ENCODE assay signal across 8 cellular contexts in genomic region chr16:88453217-88453531, GRCh38. TPM values are rescaled to one million over a fixed set of nuclear protein-coding genes. Genes with fewer than 3 reads are reported as not detected.
DNase-seq lines count a peak whose midpoint lies in the region; ATAC-seq, FAIRE-seq and TF ChIP-seq lines count a peak whose summit lies in the region.

Gene ZFPM1 (plus strand): TSS chr16:88453280. CDS start chr16:88453639, 359 bp downstream.

- H3K9me3 ChIP-seq in A673 (ENCODE audit: low read depth, low read length, poor library complexity, severe bottlenecking) (no peaks in the 10 kb centered on the region), HCT116 (ENCODE audit: control insufficient read depth in 1 of 2, insufficient read depth in 1 of 2, low read depth in 1 of 2, low read length in 2 of 2) (no peaks in the 10 kb centered on the region), K562 (replicated peaks; ENCODE audit: control insufficient read depth, insufficient read depth, low read depth, low read length) (no peaks in the 10 kb centered on the region)

- BruUV-seq in A673 (replicated peaks; lab: Mats Ljungman, UMichigan) = no TSS peak
- no TSS peak for BruUV-seq in HCT116 (replicated peaks; lab: Mats Ljungman, UMichigan)
- no TSS peak for BruUV-seq in K562 (replicated peaks; lab: Mats Ljungman, UMichigan)

- no peaks in the 10 kb centered on the region for H3K9me1 ChIP-seq in K562 (ENCODE audit: control insufficient read depth, insufficient read depth, low read length)

- H3K27ac ChIP-seq in A673 (ENCODE audit: low read depth, low read length, poor library complexity, severe bottlenecking) (peak within 1 kb of the TSS; percentile 87), HCT116 (ENCODE audit: low read depth, low read length) (peak within 1 kb of the TSS; percentile 91), K562 (ENCODE audit: extremely low read depth, low read depth, low read length) (peak within 1 kb of the TSS; percentile 90)

- H3K27me3 ChIP-seq in A673 (replicated peaks; ENCODE audit: insufficient read depth, low read depth, low read length, poor library complexity) = peaks cover 15% of the 10 kb centered on the region
- H3K27me3 ChIP-seq in HCT116 (ENCODE audit: insufficient read depth, low read length) = no peaks in the 10 kb centered on the region
- H3K27me3 ChIP-seq in K562 (ENCODE audit: control insufficient read depth in 2 of 2, insufficient read depth in 2 of 2, low read length in 2 of 2) = no peaks in the 10 kb centered on the region

- no peak for DNase-seq in A673 (ENCODE audit: low spot score)
- no peak for DNase-seq in HCT116 (ENCODE audit: low read depth, low spot score)
- no peak for DNase-seq in K562 (ENCODE audit: extremely low read depth in 1 of 4, low spot score in 3 of 4)
- no peak for DNase-seq in mucosa of gallbladder (ENCODE audit: low spot score)
- no peak for DNase-seq in activated CD4-positive, CD25-positive, alpha-beta regulatory T cell treated with anti-CD3 and anti-CD28 coated beads, Interleukin-2, amount 50 U/mL, for 72 hours

- peaks cover 42% of the 10 kb centered on the region for H3K4me1 ChIP-seq in A673 (ENCODE audit: insufficient read depth, low read length, poor library complexity, severe bottlenecking)
- peaks cover 36 to 58% of the 10 kb centered on the region in 2 experiments for H3K4me1 ChIP-seq in HCT116 (ENCODE audit: control insufficient read depth in 1 of 2, insufficient read depth in 2 of 2, low read length in 2 of 2)
- H3K4me1 ChIP-seq in K562 (replicated peaks in 1 of 2; ENCODE audit: control insufficient read depth in 2 of 2, insufficient read depth in 2 of 2, low read length in 2 of 2) = peaks cover 47 to 86% of the 10 kb centered on the region in 2 experiments

- TF ChIP-seq EP300 in K562 (IDR thresholded peaks at IDR 0.05; ENCODE audit: low read length) = no peak

- RAD21 ChIA-PET in HCT116 (lab: Charles Lee; ENCODE audit: low non-redundant PET in 1 of 2, low total read pairs in 2 of 2, uncharacterized antibody in 2 of 2, unreplicated experiment in 2 of 2) = no interaction called here

- H3K79me2 ChIP-seq in HCT116 (ENCODE audit: insufficient read depth, low read length) (peaks cover 43% of the 10 kb centered on the region), K562 (ENCODE audit: control insufficient read depth, insufficient read depth, low read length) (peaks cover 53% of the 10 kb centered on the region)

- WGBS in K562 (ENCODE audit: insufficient coverage, low coverage, missing lambda C conversion rate) = no CpG with 5 or more reads among the region's 57 CpGs

- H3K9ac ChIP-seq in HCT116 (ENCODE audit: low read length) (peak within 1 kb of the TSS; percentile 89), K562 (ENCODE audit: insufficient read depth in 1 of 2, low read depth in 2 of 2, low read length in 2 of 2) (peak within 1 kb of the TSS; percentile 84 to 94)

- ATAC-seq in HCT116 = peak; percentile 67; the same call in 1 of the 2 replicates
- no peak for ATAC-seq in K562
- no peak for ATAC-seq in HG03520 (IDR thresholded peaks at IDR 0.05; ENCODE audit: unreplicated experiment)
- no peak for ATAC-seq in HG03342 (IDR thresholded peaks at IDR 0.05; ENCODE audit: unreplicated experiment)
- no peak for ATAC-seq in HG03469 (IDR thresholded peaks at IDR 0.05; ENCODE audit: unreplicated experiment)

- H2AFZ ChIP-seq in HCT116 (ENCODE audit: low read depth, low read length, poor library complexity, severe bottlenecking) = peak within 1 kb of the TSS; percentile 67
- peak within 1 kb of the TSS; percentile 89 for H2AFZ ChIP-seq in K562 (ENCODE audit: low read depth, low read length)

- in situ Hi-C loops in K562 (cut with MboI) = no loop called here

- POLR2A ChIA-PET in A673 (lab: Charles Lee; ENCODE audit: low non-redundant PET) (no interaction called here), HCT116 (lab: Charles Lee) (no interaction called here), K562 (lab: Yijun Ruan, JAX) (interaction anchor here (0.6 kb wide), 2 partner anchors 9 to 904 kb away, joined by 3 read pairs; no protein-coding TSS in a partner anchor)

- peak within 1 kb of the TSS; percentile 72 for H3K4me3 ChIP-seq in A673 (ENCODE audit: low read depth, low read length, poor library complexity, severe bottlenecking)
- peak within 1 kb of the TSS; percentile 58 to 94 for H3K4me3 ChIP-seq in HCT116 (replicated peaks in 1 of 2; ENCODE audit: low read depth in 1 of 2, low read length in 2 of 2)
- peak within 1 kb of the TSS; percentile 65 for H3K4me3 ChIP-seq in K562

- H3K36me3 ChIP-seq in A673 (ENCODE audit: insufficient read depth, low read length, poor library complexity, severe bottlenecking) (no peaks in the 10 kb centered on the region), HCT116 (ENCODE audit: control insufficient read depth in 1 of 2, insufficient read depth in 2 of 2, low read length in 2 of 2) (no peaks in the 10 kb centered on the region), K562 (ENCODE audit: control insufficient read depth, insufficient read depth, low read length) (peaks cover 13% of the 10 kb centered on the region; the same call in 2 of the 3 replicates)

- TF ChIP-seq RAD21 in HCT116 (IDR thresholded peaks at IDR 0.05; ENCODE audit: low read depth) (no peak), K562 (CRISPR knock-in tag; conservative IDR thresholded peaks at IDR 0.05 in 1 of 2, IDR thresholded peaks at IDR 0.05 in 1 of 2) (no peak)

- H4K20me1 ChIP-seq in HCT116 (ENCODE audit: insufficient read depth) = peaks cover 3% of the 10 kb centered on the region; the same call in 1 of the 2 replicates
- peaks cover 20% of the 10 kb centered on the region for H4K20me1 ChIP-seq in K562 (replicated peaks; ENCODE audit: control insufficient read depth, insufficient read depth, low read length)

- TF ChIP-seq POLR2A in HCT116 (IDR thresholded peaks at IDR 0.05; ENCODE audit: borderline replicate concordance, extremely low read depth, insufficient read depth, insufficient read length) (no peak), K562 (conservative IDR thresholded peaks at IDR 0.05) (no peak)

- H3K9me2 ChIP-seq in HCT116 (ENCODE audit: insufficient read depth) = no peaks in the 10 kb centered on the region

- TF ChIP-seq CTCF in A673 (conservative IDR thresholded peaks at IDR 0.05; ENCODE audit: low read depth, low read length) (no peak), HCT116 (IDR thresholded peaks at IDR 0.05 in 2 of 3, conservative IDR thresholded peaks at IDR 0.05 in 1 of 3; ENCODE audit: borderline replicate concordance in 1 of 3, insufficient read depth in 1 of 3, low read depth in 2 of 3, low read length in 2 of 3) (no peak), K562 (IDR thresholded peaks at IDR 0.05 in 2 of 3, conservative IDR thresholded peaks at IDR 0.05 in 1 of 3; ENCODE audit: insufficient read depth in 2 of 3, low read depth in 1 of 3, low read length in 3 of 3) (peak in 1 of 3 experiments; percentile 23; a peak in 1 of 6 replicates)

- H3K4me2 ChIP-seq in HCT116 (ENCODE audit: low read length) (peak within 1 kb of the TSS; percentile 100), K562 (ENCODE audit: insufficient read depth, low read length) (peak within 1 kb of the TSS; percentile 75)

- CTCF ChIA-PET in A673 (lab: Charles Lee) = interaction anchor here (1.0 kb wide), 1 partner anchor 73 kb away, joined by 5 read pairs; no protein-coding TSS in a partner anchor
- CTCF ChIA-PET in HCT116 (lab: Charles Lee) = interaction anchor here (1.0 to 1.5 kb wide), 4 partner anchors 10 to 109 kb away, joined by 3 to 10 read pairs (median 5); no protein-coding TSS in a partner anchor
- CTCF ChIA-PET in K562 (lab: Yijun Ruan, JAX; ENCODE audit: low intra/inter-chr PET ratio) = no interaction called here

- intact Hi-C loops in A673 (cut with micrococcal nuclease; ENCODE audit: unreplicated experiment) (no loop called here), HCT116 (cut with micrococcal nuclease) (loop anchor here (2.0 to 10.0 kb wide), 4 partner anchors 52 to 678 kb away; partner anchors contain the start of genes CYBA and ZC3H18), K562 (cut with micrococcal nuclease) (loop anchor here (2.0 kb wide), 1 partner anchor 38 kb away; no protein-coding TSS in a partner anchor)

- FAIRE-seq in K562 (lab: Jason Lieb, UNC) = no peak

TF ChIP-seq in HCT116, 20 proteins besides CTCF, POLR2A, EP300 and RAD21 (continues in another document):
- TF ChIP-seq ELF1 (IDR thresholded peaks at IDR 0.05; ENCODE audit: borderline replicate concordance, low read depth) (no peak), SIN3A (IDR thresholded peaks at IDR 0.05; ENCODE audit: low read depth) (no peak), TCF7L2 (IDR thresholded peaks at IDR 0.05; ENCODE audit: borderline replicate concordance, extremely low read depth, insufficient read depth, insufficient read length) (no peak), EZH2phosphoT487 (IDR thresholded peaks at IDR 0.05; ENCODE audit: borderline replicate concordance) (no peak)

TF ChIP-seq in K562, 482 proteins besides CTCF, POLR2A, EP300 and RAD21 (continues in another document):
- no peak for TF ChIP-seq ESRRA (IDR thresholded peaks at IDR 0.05; ENCODE audit: borderline replicate concordance, low read depth)
- TF ChIP-seq SP1 (CRISPR knock-in tag; IDR thresholded peaks at IDR 0.05) = no peak
- peak; percentile 44; the same call in 1 of the 2 replicates for TF ChIP-seq GATAD2B (IDR thresholded peaks at IDR 0.05; ENCODE audit: borderline replicate concordance)
- TF ChIP-seq RB1 (IDR thresholded peaks at IDR 0.05; ENCODE audit: low read depth) = peak; percentile 77
- TF ChIP-seq HMG20B (CRISPR knock-in tag; IDR thresholded peaks at IDR 0.05) = no peak

RNA-seq across cellular contexts. Expression of gene ZFPM1, which starts in this region (rescaled TPM):
- total RNA-seq in A673 (2021) (5.6 and 6.7 TPM in 2 replicates), HCT116 (2021; ENCODE audit: unreplicated experiment) (14.6 TPM), K562 (2014; rRNA removed) (4.5 and 8.7 TPM in 2 replicates), K562 (2014; rRNA removed; fragmentation: Illumina TruSeq; extraction: Trizol) (0.26 and 0.47 TPM in 2 replicates), K562 (2015; rRNA removed; fragmentation: Illumina TruSeq; extraction: Trizol) (3.2 and 4.5 TPM in 2 replicates), K562 (2021) (32.7 and 35.9 TPM in 2 replicates), mucosa of gallbladder (72.0 TPM)
- polyA plus RNA-seq in HCT116 (2012) = 5.6 and 6.4 TPM in 2 replicates
- total RNA-seq in K562 (2011; cell fraction: chromatin; rRNA removed; ENCODE audit: low replicate concordance) = 14.4 and 38.8 TPM in 2 replicates
- 25.3 and 27.9 TPM in 2 replicates for total RNA-seq in K562 (2011; cell fraction: nucleolus; rRNA removed)
- total RNA-seq in K562 (2011; cell fraction: nucleoplasm; rRNA removed) = 16.8 and 18.9 TPM in 2 replicates
- polyA plus RNA-seq in K562 (2011; rRNA removed) (0.88 and 1.4 TPM in 2 replicates), K562 (2014; fragmentation: Illumina TruSeq; extraction: Trizol) (1.2 and 5.1 TPM in 2 replicates), K562 (2014; fragmentation: Nextera tagmentation; extraction: Ambion mirVana) (under 1 TPM; 0.03 to 0.11 TPM), K562 (2014; rRNA removed) (4.7 and 5.5 TPM in 2 replicates)
- 0.81 and 4.8 TPM in 2 replicates for polyA plus RNA-seq in K562 (2011; cell fraction: cytosol; rRNA removed)
- polyA plus RNA-seq in K562 (2011; cell fraction: nucleus; rRNA removed) = 3.4 and 13.6 TPM in 2 replicates
- 7.9 and 12.2 TPM in 2 replicates for polyA plus RNA-seq in K562 (2012)
- 0.30 and 1.1 TPM in 2 replicates for polyA minus RNA-seq in K562 (2011; rRNA and poly(A)+ RNA removed)
- 12.3 and 14.7 TPM in 2 replicates for polyA minus RNA-seq in K562 (2011; cell fraction: cytosol; rRNA and poly(A)+ RNA removed)
- 7.7 and 10.1 TPM in 2 replicates for polyA minus RNA-seq in K562 (2011; cell fraction: nucleus; rRNA and poly(A)+ RNA removed)
